Comparison of ENCODE assay signal across 17 cellular contexts in the genomic region with DNA sequence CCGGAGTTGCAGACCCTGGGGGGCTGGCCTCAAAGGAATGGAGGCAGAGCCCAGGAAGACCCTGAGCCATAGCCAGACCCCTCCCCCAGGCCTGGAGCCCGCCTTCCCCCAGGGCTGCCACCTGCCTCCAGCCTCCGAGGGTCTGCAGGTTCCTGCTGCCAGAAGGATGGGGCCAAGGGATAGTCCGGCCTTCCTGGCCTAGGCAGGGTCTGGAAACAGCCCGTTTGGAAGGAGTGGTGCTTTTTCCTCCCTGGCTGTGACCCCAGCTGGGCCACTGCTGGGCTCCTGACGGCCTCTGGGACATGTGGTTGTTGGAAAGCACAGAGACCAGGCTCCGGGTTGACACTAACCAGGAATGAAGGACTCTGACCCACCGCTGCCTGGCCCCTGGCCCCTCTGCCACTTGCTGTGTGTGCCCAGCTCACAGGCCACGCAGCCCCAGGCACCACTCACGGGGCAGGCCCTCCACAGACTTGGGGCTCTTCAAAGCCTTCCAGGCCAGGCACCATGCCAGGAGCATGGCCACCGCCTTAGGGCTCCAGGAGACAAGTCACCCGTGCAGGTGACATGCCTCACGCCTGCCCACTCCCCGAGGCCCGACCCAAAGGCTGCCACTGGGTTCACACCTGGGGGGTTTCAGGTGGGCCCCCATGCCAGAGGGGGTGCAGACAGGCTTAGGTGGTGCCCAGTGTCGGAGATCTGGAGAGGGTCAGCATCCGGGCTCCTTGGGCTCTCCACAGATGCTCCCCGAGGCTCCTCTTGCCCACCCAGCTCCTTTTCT. TPM values are rescaled to one million over a fixed set of nuclear protein-coding genes. Genes with fewer than 3 reads are reported as not detected.
DNase-seq lines count a peak whose midpoint lies in the region; ATAC-seq and TF ChIP-seq lines count a peak whose summit lies in the region.
"Had no signal": no experiment of that assay in that cellular context is flagged by ENCODE, and none has a peak within 500 bp of the region (broad histone marks: within the 10 kb centered on the region; RNA-seq: fewer than 3 reads in every experiment).

No MANE protein-coding gene starts in this region.

- ATAC-seq in HCT116 = no peak
- no peak for ATAC-seq in RWPE2 (ENCODE audit: low read depth)
- ATAC-seq in HG02938 (IDR thresholded peaks at IDR 0.05; ENCODE audit: unreplicated experiment) = no peak

- intact Hi-C loops in HCT116 (cut with micrococcal nuclease) = no loop called here

- POLR2A ChIA-PET in HCT116 (lab: Charles Lee) = no interaction called here

- H3K9ac ChIP-seq in HCT116 (ENCODE audit: low read length) = no peak overlapping the region; the same call in 1 of the 2 replicates
- H3K9ac ChIP-seq in smooth muscle cell (ENCODE audit: low read depth) = no peak overlapping the region
- H3K9ac ChIP-seq: GM23248 had no signal

- H3K9me2 ChIP-seq in HCT116 (ENCODE audit: insufficient read depth) = no peaks in the 10 kb centered on the region

- H3F3A ChIP-seq in smooth muscle cell (ENCODE audit: low read depth) = no peaks in the 10 kb centered on the region

- no peak for DNase-seq in HCT116 (ENCODE audit: low read depth, low spot score)
- DNase-seq in RWPE2 (ENCODE audit: low spot score) = peak; percentile 89
- no peak for DNase-seq in smooth muscle cell (lab: John Stamatoyannopoulos, UW; ENCODE audit: unreplicated experiment)
- no peak for DNase-seq in anterior cingulate cortex (lab: John Stamatoyannopoulos, UW)
- DNase-seq in HuH-7 (ENCODE audit: low spot score) = no peak
- no peak for DNase-seq in middle frontal gyrus (ENCODE audit: extremely low spot score, low spot score)
- DNase-seq: activated CD4-positive, alpha-beta T cell treated with anti-CD3 and anti-CD28 coated beads, Interleukin-2, amount 10 ng/mL, durations not matched to agents 24 days and 14 days; activated naive CD8-positive, alpha-beta T cell treated with anti-CD3 and anti-CD28 coated beads, Interleukin-2, amount 10 ng/mL, durations not matched to agents 7 days and 5 days; activated T-cell treated with anti-CD3 and anti-CD28 coated beads, Interleukin-2, amount 50 U/mL, for 1 hour; islet precursor cell; naive B cell; NCI-H82 had no signal

- H3K4me1 ChIP-seq in HCT116 (ENCODE audit: control insufficient read depth in 1 of 2, insufficient read depth in 2 of 2, low read length in 2 of 2) = peaks cover 38 to 60% of the 10 kb centered on the region in 2 experiments
- peaks cover 37% of the 10 kb centered on the region for H3K4me1 ChIP-seq in RWPE2 (ENCODE audit: insufficient read depth, poor library complexity, severe bottlenecking)
- H3K4me1 ChIP-seq in smooth muscle cell (ENCODE audit: low read depth) = peaks cover 52% of the 10 kb centered on the region

- H3K4me2 ChIP-seq in HCT116 (ENCODE audit: low read length) (peak overlapping the region; percentile 100), smooth muscle cell (peak overlapping the region; percentile 99)

- H3K27ac ChIP-seq in HCT116 (ENCODE audit: low read depth, low read length) = peak overlapping the region; percentile 74; the same call in 1 of the 2 replicates
- peak overlapping the region; percentile 99 for H3K27ac ChIP-seq in RWPE2 (ENCODE audit: poor library complexity, severe bottlenecking)
- peak overlapping the region; percentile 21 for H3K27ac ChIP-seq in layer of hippocampus (ENCODE audit: low read depth, low read length)
- H3K27ac ChIP-seq in smooth muscle cell (ENCODE audit: low read depth) = no peak overlapping the region
- H3K27ac ChIP-seq: GM23248 had no signal

- CTCF ChIA-PET in HCT116 (lab: Charles Lee) = interaction anchor here (1.5 kb wide), 1 partner anchor 12 kb away, joined by 4 read pairs; no protein-coding TSS in a partner anchor

- 83% methylated on average over 18 of the region's 18 CpGs for WGBS in smooth muscle cell (ENCODE audit: low lambda C conversion rate)

- no peaks in the 10 kb centered on the region for H3K27me3 ChIP-seq in HCT116 (ENCODE audit: insufficient read depth, low read length)
- H3K27me3 ChIP-seq in RWPE2 (ENCODE audit: insufficient read depth, poor library complexity, severe bottlenecking) = no peaks in the 10 kb centered on the region
- H3K27me3 ChIP-seq in layer of hippocampus (ENCODE audit: control insufficient read depth, insufficient read depth, low read length) = peaks cover 2% of the 10 kb centered on the region
- H3K27me3 ChIP-seq in smooth muscle cell (ENCODE audit: low read depth) = no peaks in the 10 kb centered on the region

- H3K79me2 ChIP-seq in HCT116 (ENCODE audit: insufficient read depth, low read length) = peaks cover 10% of the 10 kb centered on the region
- H3K79me2 ChIP-seq in smooth muscle cell (ENCODE audit: low read depth) = no peaks in the 10 kb centered on the region

- H3K9me3 ChIP-seq in HCT116 (ENCODE audit: control insufficient read depth in 1 of 2, insufficient read depth in 1 of 2, low read depth in 1 of 2, low read length in 2 of 2) (no peaks in the 10 kb centered on the region), RWPE2 (ENCODE audit: severe bottlenecking) (no peaks in the 10 kb centered on the region), smooth muscle cell (replicated peaks; ENCODE audit: low read depth) (no peaks in the 10 kb centered on the region)

- H4K20me1 ChIP-seq in HCT116 (ENCODE audit: insufficient read depth) = no peaks in the 10 kb centered on the region
- H4K20me1 ChIP-seq in smooth muscle cell (ENCODE audit: low read depth) = peaks cover 12% of the 10 kb centered on the region

- no peak overlapping the region for H2AFZ ChIP-seq in HCT116 (ENCODE audit: low read depth, low read length, poor library complexity, severe bottlenecking)
- no peak overlapping the region for H2AFZ ChIP-seq in smooth muscle cell (ENCODE audit: low read depth)
- H2AFZ ChIP-seq: GM23248 had no signal

- no TSS peak for BruUV-seq in HCT116 (replicated peaks; lab: Mats Ljungman, UMichigan)

- TF ChIP-seq POLR2A in HCT116 (IDR thresholded peaks at IDR 0.05; ENCODE audit: borderline replicate concordance, extremely low read depth, insufficient read depth, insufficient read length) = no peak

- RAD21 ChIA-PET in HCT116 (lab: Charles Lee; ENCODE audit: low non-redundant PET in 1 of 2, low total read pairs in 2 of 2, uncharacterized antibody in 2 of 2, unreplicated experiment in 2 of 2) = no interaction called here

- no peak for TF ChIP-seq CTCF in HCT116 (IDR thresholded peaks at IDR 0.05 in 2 of 3, conservative IDR thresholded peaks at IDR 0.05 in 1 of 3; ENCODE audit: borderline replicate concordance in 1 of 3, insufficient read depth in 1 of 3, low read depth in 2 of 3, low read length in 2 of 3)
- TF ChIP-seq CTCF in RWPE2 (IDR thresholded peaks at IDR 0.05; ENCODE audit: poor library complexity, severe bottlenecking) = no peak
- TF ChIP-seq CTCF in smooth muscle cell (IDR thresholded peaks at IDR 0.05; ENCODE audit: borderline replicate concordance, insufficient read depth, poor library complexity, severe bottlenecking) = no peak

- no peaks in the 10 kb centered on the region for H3K36me3 ChIP-seq in HCT116 (ENCODE audit: control insufficient read depth in 1 of 2, insufficient read depth in 2 of 2, low read length in 2 of 2)
- peaks cover 3% of the 10 kb centered on the region; the same call in 1 of the 2 replicates for H3K36me3 ChIP-seq in RWPE2 (ENCODE audit: low read depth)
- no peaks in the 10 kb centered on the region for H3K36me3 ChIP-seq in smooth muscle cell (ENCODE audit: low read depth)

- H3K4me3 ChIP-seq in HCT116 (replicated peaks in 1 of 2; ENCODE audit: low read depth in 1 of 2, low read length in 2 of 2) (no peak overlapping the region), RWPE2 (ENCODE audit: severe bottlenecking) (no peak overlapping the region), smooth muscle cell (no peak overlapping the region)
- H3K4me3 ChIP-seq: GM23248 had no signal

- TF ChIP-seq RAD21 in HCT116 (IDR thresholded peaks at IDR 0.05; ENCODE audit: low read depth) = no peak

TF ChIP-seq in HCT116, 20 proteins besides CTCF, POLR2A, EP300 and RAD21 (continues in another document):
- TF ChIP-seq, protein P1, sequence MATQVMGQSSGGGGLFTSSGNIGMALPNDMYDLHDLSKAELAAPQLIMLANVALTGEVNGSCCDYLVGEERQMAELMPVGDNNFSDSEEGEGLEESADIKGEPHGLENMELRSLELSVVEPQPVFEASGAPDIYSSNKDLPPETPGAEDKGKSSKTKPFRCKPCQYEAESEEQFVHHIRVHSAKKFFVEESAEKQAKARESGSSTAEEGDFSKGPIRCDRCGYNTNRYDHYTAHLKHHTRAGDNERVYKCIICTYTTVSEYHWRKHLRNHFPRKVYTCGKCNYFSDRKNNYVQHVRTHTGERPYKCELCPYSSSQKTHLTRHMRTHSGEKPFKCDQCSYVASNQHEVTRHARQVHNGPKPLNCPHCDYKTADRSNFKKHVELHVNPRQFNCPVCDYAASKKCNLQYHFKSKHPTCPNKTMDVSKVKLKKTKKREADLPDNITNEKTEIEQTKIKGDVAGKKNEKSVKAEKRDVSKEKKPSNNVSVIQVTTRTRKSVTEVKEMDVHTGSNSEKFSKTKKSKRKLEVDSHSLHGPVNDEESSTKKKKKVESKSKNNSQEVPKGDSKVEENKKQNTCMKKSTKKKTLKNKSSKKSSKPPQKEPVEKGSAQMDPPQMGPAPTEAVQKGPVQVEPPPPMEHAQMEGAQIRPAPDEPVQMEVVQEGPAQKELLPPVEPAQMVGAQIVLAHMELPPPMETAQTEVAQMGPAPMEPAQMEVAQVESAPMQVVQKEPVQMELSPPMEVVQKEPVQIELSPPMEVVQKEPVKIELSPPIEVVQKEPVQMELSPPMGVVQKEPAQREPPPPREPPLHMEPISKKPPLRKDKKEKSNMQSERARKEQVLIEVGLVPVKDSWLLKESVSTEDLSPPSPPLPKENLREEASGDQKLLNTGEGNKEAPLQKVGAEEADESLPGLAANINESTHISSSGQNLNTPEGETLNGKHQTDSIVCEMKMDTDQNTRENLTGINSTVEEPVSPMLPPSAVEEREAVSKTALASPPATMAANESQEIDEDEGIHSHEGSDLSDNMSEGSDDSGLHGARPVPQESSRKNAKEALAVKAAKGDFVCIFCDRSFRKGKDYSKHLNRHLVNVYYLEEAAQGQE (IDR thresholded peaks at IDR 0.05; ENCODE audit: low read depth) = no peak
- no peak for TF ChIP-seq SIN3A (IDR thresholded peaks at IDR 0.05; ENCODE audit: low read depth)

RNA-seq across cellular contexts. Expression of gene LAMA5, which starts 3.9 kb away (rescaled TPM):
- total RNA-seq in HCT116 (2021; ENCODE audit: unreplicated experiment) (321 TPM), smooth muscle cell (27.5 and 30.0 TPM in 2 replicates)
- polyA plus RNA-seq in HCT116 (2012) = 190 and 217 TPM in 2 replicates
- 27.6 and 132 TPM in 2 replicates for polyA plus RNA-seq in smooth muscle cell

RNA-seq across cellular contexts. Expression of gene RPS21, which starts 15.9 kb away (rescaled TPM):
- total RNA-seq in HCT116 (2021; ENCODE audit: unreplicated experiment) (2,488 TPM), smooth muscle cell (2,536 and 4,082 TPM in 2 replicates)
- 5,598 and 10,032 TPM in 2 replicates for polyA plus RNA-seq in HCT116 (2012)
- 438 and 495 TPM in 2 replicates for polyA plus RNA-seq in smooth muscle cell

RNA-seq across cellular contexts. Expression of gene CABLES2, which starts 36.1 kb away (rescaled TPM):
- total RNA-seq in HCT116 (2021; ENCODE audit: unreplicated experiment) (8.9 TPM), smooth muscle cell (5.2 and 7.6 TPM in 2 replicates)
- 8.1 and 9.5 TPM in 2 replicates for polyA plus RNA-seq in HCT116 (2012)
- polyA plus RNA-seq in smooth muscle cell = 7.4 and 13.7 TPM in 2 replicates

RNA-seq across cellular contexts. Expression of gene RBBP8NL, which starts 56.3 kb away (rescaled TPM):
- total RNA-seq in HCT116 (2021; ENCODE audit: unreplicated experiment) (0.59 TPM), smooth muscle cell (0.27 and 0.40 TPM in 2 replicates)
- polyA plus RNA-seq in HCT116 (2012) = 0.54 and 0.65 TPM in 2 replicates
- polyA plus RNA-seq in smooth muscle cell = 4.4 TPM in 1 of 2 replicates, not detected in the other
- total RNA-seq: activated CD4-positive, alpha-beta T cell treated with anti-CD3 and anti-CD28 coated beads, Interleukin-2, amount 10 ng/mL, durations not matched to agents 24 days and 14 days; activated naive CD8-positive, alpha-beta T cell treated with anti-CD3 and anti-CD28 coated beads, Interleukin-2, amount 10 ng/mL, durations not matched to agents 7 days and 5 days; GM23248; posterior vena cava had no signal
- polyA plus RNA-seq: BJ, GM23248 had no signal

Comparison
In these comparisons a context has a peak if more than half of its experiments do, and no peak if none do; other contexts are left out.
1. RNA of gene LAMA5, which starts 3.9 kb away (total RNA-seq): 321 TPM in HCT116 (single experiment); 27.5 to 30.0 TPM in smooth muscle cell; every median in the first group is over 10 times any median in the second.